12 cellular contexts compared by ENCODE assay signal in the genomic region with DNA sequence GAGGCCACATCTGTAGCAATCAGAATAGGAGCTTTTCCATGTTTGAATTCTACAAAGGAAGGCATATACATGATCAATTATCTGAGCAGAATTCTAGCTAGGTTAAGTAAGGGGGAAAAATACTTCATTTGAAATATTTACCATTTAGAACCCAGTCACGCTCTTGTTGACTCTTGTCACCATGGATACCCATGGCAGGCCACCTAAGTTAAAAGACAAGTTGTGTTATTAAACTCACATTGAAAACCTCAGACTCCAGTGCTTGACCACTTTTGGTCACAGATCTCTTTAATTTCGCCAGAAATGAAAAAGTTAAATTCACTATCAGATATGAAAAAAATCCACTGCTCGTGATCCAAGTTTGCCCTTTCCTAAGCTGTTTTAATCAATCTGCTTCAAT. TPM values are rescaled to one million over a fixed set of nuclear protein-coding genes. Genes with fewer than 3 reads are reported as not detected.
DNase-seq lines count a peak whose midpoint lies in the region; ATAC-seq and TF ChIP-seq lines count a peak whose summit lies in the region.
"Had no signal": no experiment of that assay in that cellular context is flagged by ENCODE, and none has a peak within 500 bp of the region (broad histone marks: within the 10 kb centered on the region; RNA-seq: fewer than 3 reads in every experiment).

No MANE protein-coding gene starts in this region.

- CTCF ChIA-PET in WTC11 (lab: Charles Lee), result no interaction called here

- H3K27me3 Mint-ChIP-seq in activated T-cell treated with anti-CD3 and anti-CD28 coated beads, Interleukin-2, amount 50 U/mL, for 4 hours (ENCODE audit: low read depth), result no peaks in the 10 kb centered on the region
- no peaks in the 10 kb centered on the region; the same call in 1 of the 2 replicates for H3K27me3 Mint-ChIP-seq in WTC11 (ENCODE audit: low read depth)
- H3K27me3 Mint-ChIP-seq in endothelial cell (ENCODE audit: unreplicated experiment), result peaks cover 40% of the 10 kb centered on the region
- no peaks in the 10 kb centered on the region for H3K27me3 Mint-ChIP-seq in stimulated activated naive B cell treated with anti-CD40 and anti-IgM and Interleukin-4, amounts not matched to agents 10 μg/mL and 1 μg/mL and 100 μg/mL, for 72 hours

- no peak for ATAC-seq in activated T-cell treated with anti-CD3 and anti-CD28 coated beads, Interleukin-2, amount 50 U/mL, for 4 hours
- ATAC-seq in WTC11 (no peak), GM19452 (IDR thresholded peaks at IDR 0.05; ENCODE audit: unreplicated experiment) (no peak)
- ATAC-seq in stimulated activated naive B cell treated with anti-CD40 and anti-IgM and Interleukin-4, amounts not matched to agents 10 μg/mL and 1 μg/mL and 100 μg/mL, for 72 hours (replicated peaks), result no peak
- ATAC-seq: left ventricle myocardium superior had no signal

- peaks cover 72% of the 10 kb centered on the region for H3K4me1 Mint-ChIP-seq in activated T-cell treated with anti-CD3 and anti-CD28 coated beads, Interleukin-2, amount 50 U/mL, for 4 hours (ENCODE audit: low read depth)
- H3K4me1 Mint-ChIP-seq in WTC11, result peaks cover 58% of the 10 kb centered on the region
- peaks cover 74% of the 10 kb centered on the region for H3K4me1 Mint-ChIP-seq in endothelial cell (ENCODE audit: unreplicated experiment)
- H3K4me1 Mint-ChIP-seq in stimulated activated naive B cell treated with anti-CD40 and anti-IgM and Interleukin-4, amounts not matched to agents 10 μg/mL and 1 μg/mL and 100 μg/mL, for 72 hours, result peaks cover 60 to 76% of the 10 kb centered on the region in 2 donors

- H3K27ac Mint-ChIP-seq in WTC11 (peak overlapping the region; percentile 90), endothelial cell (ENCODE audit: unreplicated experiment) (peak overlapping the region; percentile 87)
- peak overlapping the region; percentile 86 for H3K27ac Mint-ChIP-seq in stimulated activated naive B cell treated with anti-CD40 and anti-IgM and Interleukin-4, amounts not matched to agents 10 μg/mL and 1 μg/mL and 100 μg/mL, for 72 hours

- POLR2A ChIA-PET in WTC11 (lab: Charles Lee), result interaction anchor here (0.5 kb wide), 1 partner anchor 116 kb away, joined by 3 read pairs; no protein-coding TSS in a partner anchor

- no peak for DNase-seq in activated T-cell treated with anti-CD3 and anti-CD28 coated beads, Interleukin-2, amount 50 U/mL, for 4 hours
- no peak for DNase-seq in activated T-cell treated with anti-CD3 and anti-CD28 coated beads for 4 hours
- DNase-seq in WTC11 (ENCODE audit: low spot score), result no peak
- no peak for DNase-seq in endothelial cell (ENCODE audit: low spot score)
- no peak for DNase-seq in stimulated activated naive B cell treated with anti-CD40 and anti-IgM and Interleukin-4, amounts not matched to agents 10 μg/mL and 1 μg/mL and 100 μg/mL, for 72 hours
- no peak for DNase-seq in activated gamma-delta T cell (lab: John Stamatoyannopoulos, UW)
- DNase-seq in NCI-H2227 treated with DMSO at 0.1 percent for 48 hours (lab: John Stamatoyannopoulos, UW), result no peak
- DNase-seq: left ventricle myocardium superior, NCI-H1105 treated with DMSO at 0.1 percent for 48 hours, NCI-H82, T-helper 9 cell had no signal

- no peak for TF ChIP-seq CTCF in WTC11 (IDR thresholded peaks at IDR 0.05)
- TF ChIP-seq CTCF in endothelial cell (IDR thresholded peaks at IDR 0.05; ENCODE audit: unreplicated experiment), result no peak

- no peaks in the 10 kb centered on the region for H3K9me3 Mint-ChIP-seq in activated T-cell treated with anti-CD3 and anti-CD28 coated beads, Interleukin-2, amount 50 U/mL, for 4 hours
- no peaks in the 10 kb centered on the region for H3K9me3 Mint-ChIP-seq in WTC11
- H3K9me3 Mint-ChIP-seq in endothelial cell (ENCODE audit: unreplicated experiment), result no peaks in the 10 kb centered on the region
- no peaks in the 10 kb centered on the region for H3K9me3 Mint-ChIP-seq in stimulated activated naive B cell treated with anti-CD40 and anti-IgM and Interleukin-4, amounts not matched to agents 10 μg/mL and 1 μg/mL and 100 μg/mL, for 72 hours

- peaks cover 78% of the 10 kb centered on the region for H3K36me3 Mint-ChIP-seq in activated T-cell treated with anti-CD3 and anti-CD28 coated beads, Interleukin-2, amount 50 U/mL, for 4 hours (ENCODE audit: insufficient read depth)
- H3K36me3 Mint-ChIP-seq in WTC11 (peaks cover 67% of the 10 kb centered on the region), endothelial cell (ENCODE audit: low read depth, unreplicated experiment) (peaks cover 79% of the 10 kb centered on the region)
- peaks cover 62 to 79% of the 10 kb centered on the region in 2 donors for H3K36me3 Mint-ChIP-seq in stimulated activated naive B cell treated with anti-CD40 and anti-IgM and Interleukin-4, amounts not matched to agents 10 μg/mL and 1 μg/mL and 100 μg/mL, for 72 hours

- H3K4me3 Mint-ChIP-seq in activated T-cell treated with anti-CD3 and anti-CD28 coated beads, Interleukin-2, amount 50 U/mL, for 4 hours, result peak overlapping the region; percentile 31
- H3K4me3 Mint-ChIP-seq in WTC11 (no peak overlapping the region), endothelial cell (ENCODE audit: unreplicated experiment) (peak overlapping the region; percentile 100)
- H3K4me3 Mint-ChIP-seq in stimulated activated naive B cell treated with anti-CD40 and anti-IgM and Interleukin-4, amounts not matched to agents 10 μg/mL and 1 μg/mL and 100 μg/mL, for 72 hours, result no peak overlapping the region

TF ChIP-seq in WTC11, 78 proteins besides CTCF, POLR2A, EP300 and RAD21 (continues in another document):
- TF ChIP-seq, protein P1, sequence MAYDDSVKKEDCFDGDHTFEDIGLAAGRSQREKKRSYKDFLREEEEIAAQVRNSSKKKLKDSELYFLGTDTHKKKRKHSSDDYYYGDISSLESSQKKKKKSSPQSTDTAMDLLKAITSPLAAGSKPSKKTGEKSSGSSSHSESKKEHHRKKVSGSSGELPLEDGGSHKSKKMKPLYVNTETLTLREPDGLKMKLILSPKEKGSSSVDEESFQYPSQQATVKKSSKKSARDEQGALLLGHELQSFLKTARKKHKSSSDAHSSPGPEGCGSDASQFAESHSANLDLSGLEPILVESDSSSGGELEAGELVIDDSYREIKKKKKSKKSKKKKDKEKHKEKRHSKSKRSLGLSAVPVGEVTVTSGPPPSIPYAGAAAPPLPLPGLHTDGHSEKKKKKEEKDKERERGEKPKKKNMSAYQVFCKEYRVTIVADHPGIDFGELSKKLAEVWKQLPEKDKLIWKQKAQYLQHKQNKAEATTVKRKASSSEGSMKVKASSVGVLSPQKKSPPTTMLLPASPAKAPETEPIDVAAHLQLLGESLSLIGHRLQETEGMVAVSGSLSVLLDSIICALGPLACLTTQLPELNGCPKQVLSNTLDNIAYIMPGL (CRISPR knock-in tag; IDR thresholded peaks at IDR 0.05), result no peak
- TF ChIP-seq, protein P2, sequence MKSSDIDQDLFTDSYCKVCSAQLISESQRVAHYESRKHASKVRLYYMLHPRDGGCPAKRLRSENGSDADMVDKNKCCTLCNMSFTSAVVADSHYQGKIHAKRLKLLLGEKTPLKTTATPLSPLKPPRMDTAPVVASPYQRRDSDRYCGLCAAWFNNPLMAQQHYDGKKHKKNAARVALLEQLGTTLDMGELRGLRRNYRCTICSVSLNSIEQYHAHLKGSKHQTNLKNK (CRISPR knock-in tag; IDR thresholded peaks at IDR 0.05), result no peak
- TF ChIP-seq, protein P3, sequence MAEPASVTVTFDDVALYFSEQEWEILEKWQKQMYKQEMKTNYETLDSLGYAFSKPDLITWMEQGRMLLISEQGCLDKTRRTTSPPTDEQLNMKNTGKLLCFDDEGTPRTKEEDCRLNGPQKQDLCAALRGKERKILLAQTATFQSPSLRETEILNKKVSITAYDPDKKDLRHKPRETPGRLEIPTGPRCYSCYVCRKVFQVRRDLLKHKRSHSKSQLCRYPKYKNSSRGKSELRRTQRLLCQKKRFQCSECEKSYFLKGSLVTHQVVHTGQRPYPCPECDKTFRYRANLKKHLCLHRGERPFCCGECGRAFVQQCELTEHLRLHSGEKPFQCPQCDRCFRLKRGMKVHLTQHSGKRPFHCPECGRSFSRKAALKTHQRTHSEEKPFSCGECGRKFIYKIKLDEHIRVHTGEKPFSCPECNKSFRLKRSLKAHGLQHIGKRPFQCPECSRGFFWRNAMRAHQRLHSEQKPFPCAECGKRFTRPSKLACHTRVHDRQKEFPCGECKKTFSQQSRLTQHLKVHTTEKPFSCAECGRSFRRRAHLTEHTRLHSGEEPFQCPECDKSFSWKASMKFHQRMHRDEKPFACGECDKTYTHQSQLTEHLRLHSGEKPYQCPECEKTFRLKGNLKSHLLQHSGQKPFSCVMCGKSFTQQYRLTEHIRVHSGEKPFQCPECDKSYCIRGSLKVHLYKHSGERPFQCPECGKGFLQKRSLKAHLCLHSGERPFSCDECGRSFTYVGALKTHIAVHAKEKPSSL (CRISPR knock-in tag; conservative IDR thresholded peaks at IDR 0.05), result no peak
- TF ChIP-seq SOX15 (CRISPR knock-in tag; IDR thresholded peaks at IDR 0.05), result no peak
- TF ChIP-seq, protein P4, sequence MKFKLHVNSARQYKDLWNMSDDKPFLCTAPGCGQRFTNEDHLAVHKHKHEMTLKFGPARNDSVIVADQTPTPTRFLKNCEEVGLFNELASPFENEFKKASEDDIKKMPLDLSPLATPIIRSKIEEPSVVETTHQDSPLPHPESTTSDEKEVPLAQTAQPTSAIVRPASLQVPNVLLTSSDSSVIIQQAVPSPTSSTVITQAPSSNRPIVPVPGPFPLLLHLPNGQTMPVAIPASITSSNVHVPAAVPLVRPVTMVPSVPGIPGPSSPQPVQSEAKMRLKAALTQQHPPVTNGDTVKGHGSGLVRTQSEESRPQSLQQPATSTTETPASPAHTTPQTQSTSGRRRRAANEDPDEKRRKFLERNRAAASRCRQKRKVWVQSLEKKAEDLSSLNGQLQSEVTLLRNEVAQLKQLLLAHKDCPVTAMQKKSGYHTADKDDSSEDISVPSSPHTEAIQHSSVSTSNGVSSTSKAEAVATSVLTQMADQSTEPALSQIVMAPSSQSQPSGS (CRISPR knock-in tag; IDR thresholded peaks at IDR 0.05; ENCODE audit: borderline replicate concordance, low read depth), result no peak
- no peak for TF ChIP-seq IRF2 (CRISPR knock-in tag; IDR thresholded peaks at IDR 0.05; ENCODE audit: borderline replicate concordance, low read depth)
- TF ChIP-seq FOXJ3 (CRISPR knock-in tag; IDR thresholded peaks at IDR 0.05; ENCODE audit: borderline replicate concordance), result no peak

RNA-seq across cellular contexts. Expression of a gene that starts 4.1 kb away (rescaled TPM):
- total RNA-seq in activated T-cell treated with anti-CD3 and anti-CD28 coated beads, Interleukin-2, amount 50 U/mL, for 4 hours, result 1,000 to 10,000 TPM; 1,033 to 1,200 (median 1,184) TPM
- total RNA-seq in WTC11 (2021) (543 to 612 TPM (median 563 TPM) in 3 replicates), endothelial cell (ENCODE audit: unreplicated experiment) (771 TPM)

RNA-seq across cellular contexts. Expression of a gene that starts 4.8 kb away (rescaled TPM):
- total RNA-seq in activated T-cell treated with anti-CD3 and anti-CD28 coated beads, Interleukin-2, amount 50 U/mL, for 4 hours, result 10 to 100 TPM; 35.1 to 38.2 (median 36.7) TPM
- 59.8 to 63.8 TPM (median 59.9 TPM) in 3 replicates for total RNA-seq in WTC11 (2021)
- 47.8 TPM for total RNA-seq in endothelial cell (ENCODE audit: unreplicated experiment)

RNA-seq across cellular contexts. Expression of a gene that starts 5.2 kb away (rescaled TPM):
- total RNA-seq in activated T-cell treated with anti-CD3 and anti-CD28 coated beads, Interleukin-2, amount 50 U/mL, for 4 hours, result 10 to 100 TPM; 34.1 to 34.9 (median 34.2) TPM
- 38.5 to 44.3 TPM (median 42.7 TPM) in 3 replicates for total RNA-seq in WTC11 (2021)
- total RNA-seq in endothelial cell (ENCODE audit: unreplicated experiment), result 21.3 TPM

RNA-seq across cellular contexts. Expression of a gene that starts 53.1 kb away (rescaled TPM):
- total RNA-seq in activated T-cell treated with anti-CD3 and anti-CD28 coated beads, Interleukin-2, amount 50 U/mL, for 4 hours, result not detected
- total RNA-seq in WTC11 (2021), result not detected in 3 replicates
- total RNA-seq in endothelial cell (ENCODE audit: unreplicated experiment), result 1.6 TPM

Comparison
In these comparisons a context has a peak if more than half of its experiments do, and no peak if none do; other contexts are left out.
1. H3K4me3 Mint-ChIP-seq: peak in activated T-cell treated with anti-CD3 and anti-CD28 coated beads, Interleukin-2, amount 50 U/mL, for 4 hours (single experiment) and endothelial cell (single experiment); none in WTC11 (single experiment) and stimulated activated naive B cell treated with anti-CD40 and anti-IgM and Interleukin-4, amounts not matched to agents 10 μg/mL and 1 μg/mL and 100 μg/mL, for 72 hours (0 of 2).
2. Peak in every context shown above with its lines, with median percentiles within 50 percentile points of each other: H3K27ac Mint-ChIP-seq.